ENCODE assay signal across 10 cellular contexts in genomic region chr1:99952522-99952921, GRCh38.
"Had no signal": no experiment of that assay in that cellular context is flagged by ENCODE, and none has a peak within 500 bp of the region (broad histone marks: within the 10 kb centered on the region; RNA-seq: fewer than 3 reads in every experiment).

No MANE protein-coding gene starts in this region.

- H3K4me3 Mint-ChIP-seq: HFFc6, IgD-negative memory B cell had no signal

- H3K27me3 Mint-ChIP-seq: IgD-negative memory B cell had no signal

- DNase-seq: GM23248, GOT3, H7, HFFc6, Kasumi-1, KG1 had no signal

- H3K36me3 ChIP-seq: HAP-1 had no signal

- H2AFZ ChIP-seq: GM23248 had no signal

- H3K9me3 Mint-ChIP-seq: HFFc6 had no signal

- H3K9ac ChIP-seq: GM23248 had no signal

- H3K27ac Mint-ChIP-seq: HFFc6, IgD-negative memory B cell had no signal

- ATAC-seq: HCT116 had no signal

- H3K9me3 ChIP-seq: HAP-1 had no signal

- H3K27ac ChIP-seq: GM23248, HL-60 had no signal

- H3K4me3 ChIP-seq: GM23248, HAP-1 had no signal

- H3K4me1 Mint-ChIP-seq: IgD-negative memory B cell had no signal
